Comparison of ENCODE assay signal across 8 cellular contexts in genomic region chr1:36420836-36421317, GRCh38. TPM values are rescaled to one million over a fixed set of nuclear protein-coding genes. Genes with fewer than 3 reads are reported as not detected.
DNase-seq lines count a peak whose midpoint lies in the region; ATAC-seq lines count a peak whose summit lies in the region.

No MANE protein-coding gene starts in this region.

- ATAC-seq in HG03108 (IDR thresholded peaks at IDR 0.05; ENCODE audit: unreplicated experiment) (peak; percentile 61), left colon (peak; percentile 91), HG02884 (IDR thresholded peaks at IDR 0.05; ENCODE audit: unreplicated experiment) (no peak)

- DNase-seq in DMS114 treated with DMSO at 0.1 percent for 48 hours (lab: John Stamatoyannopoulos, UW; ENCODE audit: unreplicated experiment), result peak; percentile 86
- peak; percentile 99 for DNase-seq in NCI-H510A treated with DMSO at 0.1 percent for 48 hours (lab: John Stamatoyannopoulos, UW)
- DNase-seq in activated CD4-positive, alpha-beta T cell treated with anti-CD3 and anti-CD28 coated beads for 1 hour, result peak; percentile 87
- DNase-seq in central memory CD4-positive, alpha-beta T cell, result peak; percentile 83
- peak; percentile 75 to 92 for DNase-seq in left colon
- DNase-seq in stimulated activated CD4-positive, alpha-beta T cell treated with anti-CD3 and anti-CD28 coated beads, Interleukin-2, amount 100 ng/mL, for 4 hours (ENCODE audit: low read depth), result peak; percentile 86

- intact Hi-C loops in left colon (cut with DNase I, micrococcal nuclease), result loop anchor here in 1 of 2 donors (5.0 kb wide), 1 partner anchor 79 kb away; no protein-coding TSS in a partner anchor

RNA-seq across cellular contexts. Expression of gene LSM10, which starts 23.2 kb away (rescaled TPM):
- total RNA-seq in left colon, result 10 to 100 TPM; 24.1 to 24.2 TPM

RNA-seq across cellular contexts. Expression of gene OSCP1, which starts 29.4 kb away (rescaled TPM):
- total RNA-seq in left colon, result 1 to 10 TPM; 2.7 to 3.1 TPM

RNA-seq across cellular contexts. Expression of gene STK40, which starts 35.2 kb away (rescaled TPM):
- 10 to 100 TPM; 55.6 to 67.0 TPM for total RNA-seq in left colon

RNA-seq across cellular contexts. Expression of gene MRPS15, which starts 43.3 kb away (rescaled TPM):
- 10 to 100 TPM; 43.6 to 54.9 TPM for total RNA-seq in left colon
